ENCODE assay signal across 1 cellular context in the genomic region with DNA sequence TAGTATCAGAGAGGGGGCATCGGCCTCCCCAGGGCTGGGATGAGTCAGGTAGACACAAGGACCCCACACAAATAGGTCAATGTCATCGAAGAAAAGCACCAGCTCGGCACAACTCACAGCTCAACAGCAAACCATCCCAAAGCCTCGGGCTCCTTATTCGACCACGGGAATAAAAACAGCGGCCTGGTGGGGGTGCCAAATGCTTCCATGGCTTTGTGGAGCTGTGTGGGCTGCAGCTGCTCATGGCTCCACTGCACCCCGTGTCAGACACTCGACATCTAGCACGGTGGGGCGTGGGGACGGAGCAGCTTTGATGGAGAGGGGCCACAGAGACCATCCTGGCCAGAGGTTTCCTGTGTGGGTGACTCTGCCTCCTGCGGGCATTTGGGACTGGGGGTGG.
TF ChIP-seq lines count a peak whose summit lies in the region.

No MANE protein-coding gene starts in this region.

TF ChIP-seq in H1, 55 proteins besides CTCF, POLR2A, EP300 and RAD21 (continued from another document):
- TF ChIP-seq CHD7 (IDR thresholded peaks at IDR 0.05; ENCODE audit: insufficient replicate concordance, low read length) (no peak), TEAD4 (IDR thresholded peaks at IDR 0.05; ENCODE audit: low read depth, low read length) (no peak), TAF1 (IDR thresholded peaks at IDR 0.05; ENCODE audit: low read depth, low read length) (no peak), E2F6 (IDR thresholded peaks at IDR 0.05) (no peak), YY1 (IDR thresholded peaks at IDR 0.05; ENCODE audit: low read depth, low read length) (no peak), SUZ12 (IDR thresholded peaks at IDR 0.05; ENCODE audit: low read length) (no peak), BCL11A (IDR thresholded peaks at IDR 0.05; ENCODE audit: low read depth in 2 of 2, low read length in 2 of 2) (no peak), GTF2F1 (IDR thresholded peaks at IDR 0.05; ENCODE audit: borderline replicate concordance, low read depth, low read length) (no peak)
